10 cellular contexts compared by ENCODE assay signal in the genomic region with DNA sequence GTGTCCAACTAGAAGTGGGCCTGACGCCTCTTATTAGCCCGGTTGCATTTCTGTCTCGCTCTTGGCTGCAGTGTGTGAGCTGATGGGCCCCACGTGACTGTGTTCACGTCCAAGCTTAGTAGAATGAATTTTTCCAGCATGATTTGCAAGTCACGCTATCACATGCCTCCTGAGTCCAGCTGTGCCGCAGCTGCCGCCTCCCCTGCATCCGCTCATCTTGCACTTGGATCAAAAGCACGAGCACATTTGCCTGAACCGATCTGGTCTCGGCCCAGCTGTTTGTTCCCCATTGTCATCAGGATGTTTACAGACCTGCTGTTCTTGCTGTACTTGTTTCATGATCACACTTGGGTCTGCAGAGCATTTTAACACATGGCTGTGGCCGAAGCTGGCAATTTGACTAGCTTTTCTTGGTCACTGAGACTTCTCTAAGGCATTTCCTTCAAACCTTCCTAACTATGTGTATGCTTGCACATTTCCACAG.
DNase-seq lines count a peak whose midpoint lies in the region; ATAC-seq, FAIRE-seq and TF ChIP-seq lines count a peak whose summit lies in the region.
"Had no signal": no experiment of that assay in that cellular context is flagged by ENCODE, and none has a peak within 500 bp of the region (broad histone marks: within the 10 kb centered on the region; RNA-seq: fewer than 3 reads in every experiment).

No MANE protein-coding gene starts in this region.

- H3K27ac ChIP-seq in right cardiac atrium (ENCODE audit: low read length) (peak overlapping the region; percentile 78), gastrocnemius medialis (peak overlapping the region; percentile 27 to 63 (median 42))

- no peaks in the 10 kb centered on the region for H3K36me3 ChIP-seq in gastrocnemius medialis

- no peak overlapping the region for H3K4me3 ChIP-seq in right cardiac atrium (ENCODE audit: low read length)
- H3K4me3 ChIP-seq in gastrocnemius medialis: peak overlapping the region in 1 of 4 donors; percentile 4

- ATAC-seq in right cardiac atrium: peak; percentile 95 to 96
- ATAC-seq in gastrocnemius medialis: peak; percentile 84 to 90
- no peak for ATAC-seq in HG02623 (IDR thresholded peaks at IDR 0.05; ENCODE audit: unreplicated experiment)

- DNase-seq in GM04504 (ENCODE audit: low read depth) (peak; percentile 93), anterior cingulate cortex (lab: John Stamatoyannopoulos, UW) (peak in 56 of 58 donors; percentile 8 to 86 (median 63)), right cardiac atrium (peak; percentile 86 to 93 (median 93)), gastrocnemius medialis (peak; percentile 68 to 80), D721Med (ENCODE audit: insufficient read length, low spot score) (no peak), GF-D8 (lab: John Stamatoyannopoulos, UW) (no peak)
- no peak for DNase-seq in NK-92 treated with Interleukin-12 subunit alpha and Interleukin-12 subunit beta, amount 100 ng/mL, for 24 hours (lab: John Stamatoyannopoulos, UW)

- H3K27me3 ChIP-seq in right cardiac atrium (ENCODE audit: control insufficient read depth, insufficient read depth) (no peaks in the 10 kb centered on the region), gastrocnemius medialis (no peaks in the 10 kb centered on the region)

- TF ChIP-seq CTCF in gastrocnemius medialis (IDR thresholded peaks at IDR 0.05 in 4 of 5, conservative IDR thresholded peaks at IDR 0.05 in 1 of 5) (no peak), D721Med (IDR thresholded peaks at IDR 0.05; ENCODE audit: insufficient read depth, missing control alignments) (no peak)

- H3K9me3 ChIP-seq in right cardiac atrium (ENCODE audit: control insufficient read depth, low read length): no peaks in the 10 kb centered on the region
- H3K9me3 ChIP-seq in gastrocnemius medialis: no peaks in the 10 kb centered on the region

- H3K4me1 ChIP-seq in right cardiac atrium (ENCODE audit: control insufficient read depth, insufficient read depth, low read length) (peaks cover 3% of the 10 kb centered on the region), gastrocnemius medialis (peaks cover 0 to 6% of the 10 kb centered on the region in 2 donors)

- 13% methylated on average over 13 of the region's 13 CpGs for WGBS in right cardiac atrium

- FAIRE-seq in D721Med (lab: Jason Lieb, UNC): no peak
- FAIRE-seq: endothelial cell of umbilical vein, HTR-8/SVneo had no signal

- no peak for TF ChIP-seq POLR2A in gastrocnemius medialis (IDR thresholded peaks at IDR 0.05)

- in situ Hi-C loops in gastrocnemius medialis (cut with MboI; ENCODE audit: low sequenced_read_pairs in 4 of 4): no loop called here

- intact Hi-C loops in right cardiac atrium (cut with DNase I) (no loop called here), gastrocnemius medialis (cut with DNase I; ENCODE audit: low total_unique reads) (no loop called here)

Comparison
In these comparisons a context has a peak if more than half of its experiments do, and no peak if none do; other contexts are left out.
1. DNase-seq: peak in GM04504 (single experiment), anterior cingulate cortex (56 of 58), right cardiac atrium (3 of 3) and gastrocnemius medialis (2 of 2); none in D721Med (single experiment), GF-D8 (single experiment) and NK-92 treated with Interleukin-12 subunit alpha and Interleukin-12 subunit beta, amount 100 ng/mL, for 24 hours (single experiment).